In the genomic region with DNA sequence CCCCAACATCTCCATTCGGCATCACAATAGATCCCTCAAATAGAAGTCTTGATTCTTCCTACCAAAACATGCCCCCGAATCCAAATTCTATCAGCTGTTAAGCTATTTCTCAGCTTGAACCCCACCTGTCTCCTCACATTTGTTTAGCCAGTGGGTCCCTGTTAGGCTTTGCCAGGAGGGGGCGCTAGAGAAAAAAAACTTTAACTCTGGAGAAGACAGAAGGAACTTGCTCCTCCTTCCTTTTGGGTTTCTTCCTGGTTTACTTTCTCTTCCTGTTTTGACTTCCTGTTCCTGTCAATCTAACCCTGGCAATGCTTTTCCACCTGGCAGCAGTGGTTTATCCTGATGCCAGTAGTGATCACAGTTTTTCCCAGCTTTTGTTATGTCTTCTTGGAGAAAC, we compare ENCODE assay signal across 7 cellular contexts.
A peak's percentile ranks its signal among the peaks of the same experiment; 100 is the strongest.
DNase-seq lines count a peak whose midpoint lies in the region; ATAC-seq and FAIRE-seq lines count a peak whose summit lies in the region.

No MANE protein-coding gene starts in this region.

- DNase-seq in G401 (ENCODE audit: low spot score) (peak; percentile 68), HTR-8/SVneo (ENCODE audit: insufficient read length, low spot score) (peak; percentile 27), T1000 (lab: John Stamatoyannopoulos, UW) (peak; percentile 2), iPS-NIHi11 (ENCODE audit: low spot score) (peak; percentile 69)
- no peak for DNase-seq in effector CD8-positive, alpha-beta T cell (lab: John Stamatoyannopoulos, UW)
- DNase-seq in activated effector memory CD4-positive, alpha-beta T cell treated with anti-CD3 and anti-CD28 coated beads, Interleukin-2, amount 50 U/mL, for 16 hours: no peak

- FAIRE-seq in HTR-8/SVneo (lab: Jason Lieb, UNC): no peak

- ATAC-seq in HG03095 (IDR thresholded peaks at IDR 0.05; ENCODE audit: unreplicated experiment): no peak

- in situ Hi-C loops in G401 (cut with HindIII; ENCODE audit: low sequenced_read_pairs): no loop called here

Comparison
In these comparisons a context has a peak if more than half of its experiments do, and no peak if none do; other contexts are left out.
1. DNase-seq: peak in G401 (single experiment), HTR-8/SVneo (single experiment), T1000 (single experiment) and iPS-NIHi11 (single experiment); none in effector CD8-positive, alpha-beta T cell (single experiment) and activated effector memory CD4-positive, alpha-beta T cell treated with anti-CD3 and anti-CD28 coated beads, Interleukin-2, amount 50 U/mL, for 16 hours (single experiment).